Comparison of ENCODE assay signal across 2 cellular contexts in genomic region chr6:142047934-142048592, GRCh38.
TF ChIP-seq lines count a peak whose summit lies in the region.

No MANE protein-coding gene starts in this region.

TF ChIP-seq in SK-N-SH, 30 proteins besides CTCF, POLR2A, EP300 and RAD21:
- TF ChIP-seq PBX3 (IDR thresholded peaks at IDR 0.05), result peak; percentile 21; the same call in 1 of the 2 replicates
- peak; percentile 26; the same call in 1 of the 2 replicates for TF ChIP-seq YY1 (IDR thresholded peaks at IDR 0.05; ENCODE audit: low read depth)
- TF ChIP-seq IRF3 (IDR thresholded peaks at IDR 0.05; ENCODE audit: low read depth, low read length), result no peak
- TF ChIP-seq FOSL2 (IDR thresholded peaks at IDR 0.05; ENCODE audit: borderline replicate concordance, low read depth), result peak; percentile 23; the same call in 1 of the 2 replicates
- 0 out of 2 replicates have a peak, but pooled peaks have one; percentile 25 for TF ChIP-seq POLR2AphosphoS5 (IDR thresholded peaks at IDR 0.05; ENCODE audit: low read depth, low read length)
- no peak for TF ChIP-seq FOXM1 (IDR thresholded peaks at IDR 0.05; ENCODE audit: low read depth)
TF ChIP-seq in SK-N-SH: peak in this region for 4.

TF ChIP-seq in H1, 55 proteins besides CTCF, POLR2A, EP300 and RAD21:
- TF ChIP-seq RFX5 (IDR thresholded peaks at IDR 0.05; ENCODE audit: borderline replicate concordance, low read depth, low read length) (no peak), YY1 (IDR thresholded peaks at IDR 0.05; ENCODE audit: low read depth, low read length) (no peak), TAF1 (IDR thresholded peaks at IDR 0.05; ENCODE audit: low read depth, low read length) (no peak), HDAC6 (IDR thresholded peaks at IDR 0.05; ENCODE audit: low read depth, low read length) (no peak), SP2 (IDR thresholded peaks at IDR 0.05; ENCODE audit: low read length) (no peak), SAP30 (IDR thresholded peaks at IDR 0.05; ENCODE audit: insufficient read depth, insufficient replicate concordance, low read length) (no peak), CHD7 (IDR thresholded peaks at IDR 0.05; ENCODE audit: insufficient replicate concordance, low read length) (no peak), ATF2 (IDR thresholded peaks at IDR 0.05; ENCODE audit: low read length) (no peak), CEBPB (IDR thresholded peaks at IDR 0.05; ENCODE audit: low read depth, low read length) (no peak), USF2 (IDR thresholded peaks at IDR 0.05; ENCODE audit: low read length) (no peak), ASH2L (IDR thresholded peaks at IDR 0.05; ENCODE audit: low read length) (no peak), KDM1A (IDR thresholded peaks at IDR 0.05; ENCODE audit: borderline replicate concordance, low read length) (no peak), E2F6 (IDR thresholded peaks at IDR 0.05) (no peak), FOSL1 (IDR thresholded peaks at IDR 0.05; ENCODE audit: insufficient read depth, low read depth, low read length) (no peak), CTBP2 (IDR thresholded peaks at IDR 0.05; ENCODE audit: borderline replicate concordance, insufficient read depth, insufficient read length, low read length) (no peak)
TF ChIP-seq in H1: peak in this region for 0.
